Comparison of ENCODE assay signal across 19 cellular contexts in the genomic region with DNA sequence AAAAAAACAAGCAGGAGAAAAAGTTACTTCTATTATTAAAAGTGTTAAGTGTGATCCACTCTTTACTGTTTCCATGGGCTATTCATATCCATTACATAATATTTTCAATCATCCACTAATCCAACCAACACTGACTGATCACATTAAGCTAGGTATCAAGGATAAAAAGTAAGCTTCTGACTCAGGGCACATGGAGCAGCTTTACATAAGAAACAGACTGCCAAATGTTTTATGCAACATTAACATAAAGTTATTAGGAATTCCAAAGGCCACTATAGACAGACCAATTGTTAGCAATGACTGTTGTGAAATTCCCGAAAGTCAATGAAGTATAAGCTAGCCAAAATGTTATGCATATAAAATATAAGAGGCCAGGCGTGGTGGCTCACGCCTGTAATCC.
A peak's percentile ranks its signal among the peaks of the same experiment; 100 is the strongest.
DNase-seq lines count a peak whose midpoint lies in the region; ATAC-seq and TF ChIP-seq lines count a peak whose summit lies in the region.
"Had no signal": no experiment of that assay in that cellular context is flagged by ENCODE, and none has a peak within 500 bp of the region (broad histone marks: within the 10 kb centered on the region; RNA-seq: fewer than 3 reads in every experiment).

No MANE protein-coding gene starts in this region.

- peak overlapping the region; percentile 99 for H3K27ac ChIP-seq in OCI-LY1 (ENCODE audit: low read depth, low read length, poor library complexity, severe bottlenecking)
- H3K27ac ChIP-seq in spleen, result peak overlapping the region in 5 of 8 donors; percentile 62 to 76 (median 67)
- H3K27ac ChIP-seq in right atrium auricular region, result no peak overlapping the region
- H3K27ac ChIP-seq: 22Rv1, GM23248 had no signal

- H3F3A ChIP-seq in OCI-LY1 (ENCODE audit: insufficient read depth, low read length), result peaks cover 16% of the 10 kb centered on the region; the same call in 1 of the 2 replicates

- H3K9me3 ChIP-seq in OCI-LY1 (ENCODE audit: low read length) (no peaks in the 10 kb centered on the region), spleen (no peaks in the 10 kb centered on the region), right atrium auricular region (no peaks in the 10 kb centered on the region)
- H3K9me3 ChIP-seq: BE2C had no signal

- H3K27ac Mint-ChIP-seq in mesothelial cell of epicardium, result peak overlapping the region; percentile 18
- H3K27ac Mint-ChIP-seq: CD4-positive, alpha-beta T cell had no signal

- H3K4me1 ChIP-seq in OCI-LY1 (ENCODE audit: insufficient read depth, low read length, severe bottlenecking) (peaks cover 95% of the 10 kb centered on the region), spleen (peaks cover 10 to 53% (median 41%) of the 10 kb centered on the region in 6 donors), right atrium auricular region (peaks cover 0 to 15% of the 10 kb centered on the region in 2 donors)
- H3K4me1 ChIP-seq: BE2C had no signal

- 0 out of 2 replicates have a peak, but pooled peaks cover 3% of the 10 kb centered on the region for H3K36me3 ChIP-seq in OCI-LY1 (ENCODE audit: insufficient read depth, low read length)
- no peaks in the 10 kb centered on the region for H3K36me3 ChIP-seq in spleen
- H3K36me3 ChIP-seq in right atrium auricular region, result no peaks in the 10 kb centered on the region
- H3K36me3 ChIP-seq: BE2C had no signal

- H4K20me1 ChIP-seq in OCI-LY1 (ENCODE audit: insufficient read depth, low read length), result no peaks in the 10 kb centered on the region

- no peak for TF ChIP-seq POLR2A in spleen (IDR thresholded peaks at IDR 0.05)

- H3K27me3 ChIP-seq in OCI-LY1 (ENCODE audit: insufficient read depth, low read length) (no peaks in the 10 kb centered on the region), spleen (replicated peaks in 1 of 7) (no peaks in the 10 kb centered on the region), right atrium auricular region (no peaks in the 10 kb centered on the region)
- H3K27me3 ChIP-seq: BE2C had no signal

- H3K79me2 ChIP-seq in OCI-LY1 (ENCODE audit: insufficient read depth, low read length), result peaks cover 24% of the 10 kb centered on the region

- peak overlapping the region; percentile 75 for H3K4me2 ChIP-seq in OCI-LY1 (ENCODE audit: low read length)

- no peak overlapping the region for H2AFZ ChIP-seq in OCI-LY1 (ENCODE audit: low read length)
- H2AFZ ChIP-seq: GM23248 had no signal

- 98 to 100% (median 99%) methylated on average over 3 of the region's 3 CpGs for WGBS in spleen, 5 donors

- H3K4me3 ChIP-seq in OCI-LY1 (ENCODE audit: low read depth, low read length, poor library complexity, severe bottlenecking) (no peak overlapping the region), spleen (no peak overlapping the region), right atrium auricular region (no peak overlapping the region)
- H3K4me3 ChIP-seq: GM23248 had no signal

- H3K4me3 Mint-ChIP-seq in mesothelial cell of epicardium, result no peak overlapping the region
- H3K4me3 Mint-ChIP-seq: CD4-positive, alpha-beta T cell had no signal

- H3K9me3 Mint-ChIP-seq in mesothelial cell of epicardium, result peaks cover 6% of the 10 kb centered on the region
- H3K9me3 Mint-ChIP-seq: CD4-positive, alpha-beta T cell had no signal

- peaks cover 36% of the 10 kb centered on the region for H3K4me1 Mint-ChIP-seq in mesothelial cell of epicardium

- TF ChIP-seq CTCF in OCI-LY1 (IDR thresholded peaks at IDR 0.05; ENCODE audit: low read length) (no peak), mesothelial cell of epicardium (IDR thresholded peaks at IDR 0.05; ENCODE audit: unreplicated experiment) (no peak), spleen (IDR thresholded peaks at IDR 0.05 in 8 of 11, conservative IDR thresholded peaks at IDR 0.05 in 3 of 11) (no peak), right atrium auricular region (IDR thresholded peaks at IDR 0.05) (no peak)

- H3K27me3 Mint-ChIP-seq in mesothelial cell of epicardium (ENCODE audit: low read depth), result no peaks in the 10 kb centered on the region
- H3K27me3 Mint-ChIP-seq: CD4-positive, alpha-beta T cell had no signal

- no peak for ATAC-seq in GM19328 (IDR thresholded peaks at IDR 0.05; ENCODE audit: unreplicated experiment)

- H3K36me3 Mint-ChIP-seq in mesothelial cell of epicardium, result peaks cover 2% of the 10 kb centered on the region

- peak overlapping the region; percentile 82 for H3K9ac ChIP-seq in OCI-LY1 (ENCODE audit: low read length)
- H3K9ac ChIP-seq: GM23248 had no signal

- H3K9me2 ChIP-seq in OCI-LY1 (ENCODE audit: low read depth, low read length), result no peaks in the 10 kb centered on the region

- intact Hi-C loops in spleen (cut with DNase I; ENCODE audit: low total_unique reads), result no loop called here

- peak; percentile 37 for DNase-seq in NCI-H82 (lab: John Stamatoyannopoulos, UW)
- DNase-seq in NCI-H82 treated with DMSO at 0.1 percent for 48 hours (lab: John Stamatoyannopoulos, UW; ENCODE audit: unreplicated experiment), result no peak
- no peak for DNase-seq in mesothelial cell of epicardium (ENCODE audit: low spot score in 2 of 2, unreplicated experiment in 2 of 2)
- no peak for DNase-seq in spleen
- DNase-seq in NOMO-1 treated with dmso at 0.1 percent for 144 hours (lab: John Stamatoyannopoulos, UW; ENCODE audit: unreplicated experiment), result no peak
- DNase-seq in right atrium auricular region (ENCODE audit: low spot score), result no peak
- DNase-seq: BE2C; CD4-positive, alpha-beta T cell; GM23248; HCEC 1CT; MV-4-11; NCI-H1417; NCI-H1930; NCI-H510A; RPMI8226; SIG-M5 had no signal

Comparison
In these comparisons a context has a peak if more than half of its experiments do, and no peak if none do; other contexts are left out.
1. H3K27ac ChIP-seq: peak in OCI-LY1 (single experiment) and spleen (5 of 8); none in right atrium auricular region (0 of 2).